24 cellular contexts compared by ENCODE assay signal in genomic region chr13:109233293-109233692, GRCh38.
DNase-seq lines count a peak whose midpoint lies in the region; ATAC-seq and TF ChIP-seq lines count a peak whose summit lies in the region.
"Had no signal": no experiment of that assay in that cellular context is flagged by ENCODE, and none has a peak within 500 bp of the region (broad histone marks: within the 10 kb centered on the region; RNA-seq: fewer than 3 reads in every experiment).

No MANE protein-coding gene starts in this region.

- H3K4me3 Mint-ChIP-seq in stimulated activated effector memory CD8-positive, alpha-beta T cell treated with anti-CD3 and anti-CD28 coated beads, Interleukin-12 subunit alpha, Interleukin-12 subunit beta, amount 100 ng/mL, for 72 hours = no peak overlapping the region
- no peak overlapping the region for H3K4me3 Mint-ChIP-seq in natural killer cell treated with Interleukin-12 subunit alpha and Interleukin-12 subunit beta and Interleukin-15 and Interleukin-18, amount 100 ng/mL, for 72 hours
- H3K4me3 Mint-ChIP-seq: activated naive CD4-positive, alpha-beta T cell treated with anti-CD3 and anti-CD28 coated beads, Interleukin-2, amount 50 U/mL, for 24 hours; activated T-cell treated with anti-CD3 and anti-CD28 coated beads, Interleukin-2, amount 50 U/mL, for 72 hours had no signal

- ATAC-seq in GM18861 (IDR thresholded peaks at IDR 0.05; ENCODE audit: unreplicated experiment) (peak; percentile 79), GM21390 (IDR thresholded peaks at IDR 0.05; ENCODE audit: unreplicated experiment) (peak; percentile 80), HG03060 (IDR thresholded peaks at IDR 0.05; ENCODE audit: low read depth, unreplicated experiment) (peak; percentile 81)
- no peak for ATAC-seq in stimulated activated effector memory CD8-positive, alpha-beta T cell treated with anti-CD3 and anti-CD28 coated beads, Interleukin-12 subunit alpha, Interleukin-12 subunit beta, amount 100 ng/mL, for 72 hours
- ATAC-seq in natural killer cell treated with Interleukin-12 subunit alpha and Interleukin-12 subunit beta and Interleukin-15 and Interleukin-18, amount 100 ng/mL, for 72 hours = no peak
- ATAC-seq: activated T-cell treated with anti-CD3 and anti-CD28 coated beads, Interleukin-2, amount 50 U/mL, for 72 hours; left colon; psoas muscle had no signal

- peaks cover 20% of the 10 kb centered on the region for H3K4me1 ChIP-seq in OCI-LY3 (ENCODE audit: low read length)
- H3K4me1 ChIP-seq: ascending aorta, BLaER1, psoas muscle had no signal

- peaks cover 12% of the 10 kb centered on the region for H3K9me3 Mint-ChIP-seq in stimulated activated effector memory CD8-positive, alpha-beta T cell treated with anti-CD3 and anti-CD28 coated beads, Interleukin-12 subunit alpha, Interleukin-12 subunit beta, amount 100 ng/mL, for 72 hours
- H3K9me3 Mint-ChIP-seq in natural killer cell treated with Interleukin-12 subunit alpha and Interleukin-12 subunit beta and Interleukin-15 and Interleukin-18, amount 100 ng/mL, for 72 hours = peaks cover 10% of the 10 kb centered on the region
- H3K9me3 Mint-ChIP-seq: activated naive CD4-positive, alpha-beta T cell treated with anti-CD3 and anti-CD28 coated beads, Interleukin-2, amount 50 U/mL, for 24 hours had no signal

- peak overlapping the region; percentile 28; the same call in 1 of the 2 replicates for H2AFZ ChIP-seq in OCI-LY3 (ENCODE audit: low read depth, low read length)

- peaks cover under 1 to 3% of the 10 kb centered on the region in 2 donors for H3K27me3 Mint-ChIP-seq in natural killer cell treated with Interleukin-12 subunit alpha and Interleukin-12 subunit beta and Interleukin-15 and Interleukin-18, amount 100 ng/mL, for 72 hours

- H3K27me3 ChIP-seq in OCI-LY3 (ENCODE audit: low read depth, low read length) = no peaks in the 10 kb centered on the region
- H3K27me3 ChIP-seq: ascending aorta, BLaER1 had no signal

- H3K27ac ChIP-seq in OCI-LY3 (ENCODE audit: low read length) = no peak overlapping the region; the same call in 1 of the 2 replicates
- H3K27ac ChIP-seq: ascending aorta, BLaER1, psoas muscle had no signal

- TF ChIP-seq CTCF in OCI-LY3 (IDR thresholded peaks at IDR 0.05; ENCODE audit: low read depth, low read length) = no peak

- H3K36me3 ChIP-seq in OCI-LY3 (replicated peaks; ENCODE audit: low read depth, low read length) = no peaks in the 10 kb centered on the region
- H3K36me3 ChIP-seq: ascending aorta, BLaER1 had no signal

- H3K4me1 Mint-ChIP-seq in stimulated activated effector memory CD8-positive, alpha-beta T cell treated with anti-CD3 and anti-CD28 coated beads, Interleukin-12 subunit alpha, Interleukin-12 subunit beta, amount 100 ng/mL, for 72 hours = no peaks in the 10 kb centered on the region
- H3K4me1 Mint-ChIP-seq in natural killer cell treated with Interleukin-12 subunit alpha and Interleukin-12 subunit beta and Interleukin-15 and Interleukin-18, amount 100 ng/mL, for 72 hours (ENCODE audit: low read depth in 2 of 2) = no peaks in the 10 kb centered on the region
- H3K4me1 Mint-ChIP-seq: activated naive CD4-positive, alpha-beta T cell treated with anti-CD3 and anti-CD28 coated beads, Interleukin-2, amount 50 U/mL, for 24 hours had no signal

- H4K20me1 ChIP-seq in OCI-LY3 (ENCODE audit: insufficient read depth, low read length) = no peaks in the 10 kb centered on the region
- H4K20me1 ChIP-seq: BLaER1 had no signal

- H3K9me3 ChIP-seq in OCI-LY3 (ENCODE audit: insufficient read depth, low read length) = no peaks in the 10 kb centered on the region
- H3K9me3 ChIP-seq: ascending aorta, psoas muscle had no signal

- peak overlapping the region; percentile 63 for H3K4me3 ChIP-seq in OCI-LY3 (ENCODE audit: low read length)
- H3K4me3 ChIP-seq: ascending aorta, BLaER1, psoas muscle had no signal

- H3K27ac Mint-ChIP-seq in stimulated activated effector memory CD8-positive, alpha-beta T cell treated with anti-CD3 and anti-CD28 coated beads, Interleukin-12 subunit alpha, Interleukin-12 subunit beta, amount 100 ng/mL, for 72 hours = no peak overlapping the region
- no peak overlapping the region for H3K27ac Mint-ChIP-seq in natural killer cell treated with Interleukin-12 subunit alpha and Interleukin-12 subunit beta and Interleukin-15 and Interleukin-18, amount 100 ng/mL, for 72 hours
- H3K27ac Mint-ChIP-seq: activated naive CD4-positive, alpha-beta T cell treated with anti-CD3 and anti-CD28 coated beads, Interleukin-2, amount 50 U/mL, for 24 hours; activated T-cell treated with anti-CD3 and anti-CD28 coated beads, Interleukin-2, amount 50 U/mL, for 72 hours had no signal

- peak overlapping the region; percentile 73 for H3K4me2 ChIP-seq in OCI-LY3 (ENCODE audit: low read length)
- H3K4me2 ChIP-seq: BLaER1 had no signal

- DNase-seq in NCI-H1092 (lab: John Stamatoyannopoulos, UW) (no peak), DMS79 treated with DMSO at 0.1 percent for 48 hours (lab: John Stamatoyannopoulos, UW) (no peak)
- no peak for DNase-seq in stimulated activated effector memory CD8-positive, alpha-beta T cell treated with anti-CD3 and anti-CD28 coated beads, Interleukin-12 subunit alpha, Interleukin-12 subunit beta, amount 100 ng/mL, for 72 hours (ENCODE audit: low spot score in 2 of 2)
- DNase-seq in natural killer cell treated with Interleukin-12 subunit alpha and Interleukin-12 subunit beta and Interleukin-15 and Interleukin-18, amount 100 ng/mL, for 72 hours (ENCODE audit: low spot score) = no peak
- DNase-seq: activated CD4-positive, CD25-positive, alpha-beta regulatory T cell treated with anti-CD3 and anti-CD28 coated beads, Interleukin-2, amount 50 U/mL, for 72 hours; activated CD8-positive, alpha-beta memory T cell treated with anti-CD3 and anti-CD28 coated beads for 24 hours; activated T-cell treated with anti-CD3 and anti-CD28 coated beads, Interleukin-2, amount 50 U/mL, for 72 hours; Calu3; left colon; midbrain; NCI-H2029; NCI-H446 treated with DMSO at 0.1 percent for 48 hours; psoas muscle; RPMI8226; small intestine; stimulated activated CD4-positive, alpha-beta T cell treated with anti-CD3 and anti-CD28 coated beads, Interleukin-4, amount 100 ng/mL, for 1 hour; T1000 had no signal

- no peaks in the 10 kb centered on the region for H3K79me2 ChIP-seq in OCI-LY3 (ENCODE audit: low read length)

- H3K36me3 Mint-ChIP-seq in stimulated activated effector memory CD8-positive, alpha-beta T cell treated with anti-CD3 and anti-CD28 coated beads, Interleukin-12 subunit alpha, Interleukin-12 subunit beta, amount 100 ng/mL, for 72 hours = no peaks in the 10 kb centered on the region
- peaks cover 12% of the 10 kb centered on the region for H3K36me3 Mint-ChIP-seq in natural killer cell treated with Interleukin-12 subunit alpha and Interleukin-12 subunit beta and Interleukin-15 and Interleukin-18, amount 100 ng/mL, for 72 hours
- H3K36me3 Mint-ChIP-seq: activated naive CD4-positive, alpha-beta T cell treated with anti-CD3 and anti-CD28 coated beads, Interleukin-2, amount 50 U/mL, for 24 hours had no signal

- H3K9ac ChIP-seq in OCI-LY3 (ENCODE audit: low read length) = peak overlapping the region; percentile 28; the same call in 1 of the 2 replicates
- H3K9ac ChIP-seq: BLaER1 had no signal

Comparison
In these comparisons a context has a peak if more than half of its experiments do, and no peak if none do; other contexts are left out.
1. ATAC-seq: peak in GM18861 (single experiment), GM21390 (single experiment) and HG03060 (single experiment); none in stimulated activated effector memory CD8-positive, alpha-beta T cell treated with anti-CD3 and anti-CD28 coated beads, Interleukin-12 subunit alpha, Interleukin-12 subunit beta, amount 100 ng/mL, for 72 hours (single experiment) and natural killer cell treated with Interleukin-12 subunit alpha and Interleukin-12 subunit beta and Interleukin-15 and Interleukin-18, amount 100 ng/mL, for 72 hours (0 of 2).